In the genomic region with DNA sequence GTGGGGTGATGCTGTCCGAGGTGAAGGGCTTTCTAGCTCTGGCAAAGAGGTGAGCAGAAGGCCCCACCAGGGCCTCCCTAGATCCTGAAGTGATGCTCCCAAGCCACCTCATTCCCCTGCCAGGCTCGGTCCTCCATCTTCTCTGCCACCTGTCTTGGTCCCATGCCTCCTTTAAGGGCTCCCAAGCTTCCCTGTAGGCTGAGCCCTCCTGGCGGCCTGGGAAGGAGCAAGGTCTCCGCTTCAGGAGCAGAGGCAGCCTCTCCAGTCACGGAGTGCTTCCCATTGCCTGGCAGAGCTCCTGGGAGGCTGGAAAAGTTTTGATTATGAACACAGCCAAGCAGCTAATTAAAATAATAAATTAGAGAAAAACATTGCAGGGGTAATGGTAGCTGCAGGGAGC, we compare ENCODE assay signal across 6 cellular contexts.
"Had no signal": no experiment of that assay in that cellular context is flagged by ENCODE, and none has a peak within 500 bp of the region (broad histone marks: within the 10 kb centered on the region; RNA-seq: fewer than 3 reads in every experiment).

No MANE protein-coding gene starts in this region.

- H3K27ac ChIP-seq: HL-60 had no signal

- FAIRE-seq: HepG2, HTR-8/SVneo, K562 had no signal

- ATAC-seq: HepG2, K562 had no signal

- DNase-seq: IMR-90, KBM-7 had no signal

- H3K4me3 ChIP-seq: K562 had no signal
